ENCODE assay signal across 20 cellular contexts in genomic region chr5:132840313-132840712, GRCh38. TPM values are rescaled to one million over a fixed set of nuclear protein-coding genes. Genes with fewer than 3 reads are reported as not detected.
DNase-seq lines count a peak whose midpoint lies in the region; TF ChIP-seq lines count a peak whose summit lies in the region.
"Had no signal": no experiment of that assay in that cellular context is flagged by ENCODE, and none has a peak within 500 bp of the region (broad histone marks: within the 10 kb centered on the region; RNA-seq: fewer than 3 reads in every experiment).

No MANE protein-coding gene starts in this region.

- no peaks in the 10 kb centered on the region for H3K9me2 ChIP-seq in PC-9 (ENCODE audit: insufficient read depth)

- H3K4me1 ChIP-seq in PC-9 (replicated peaks; ENCODE audit: insufficient read depth): peaks cover 59% of the 10 kb centered on the region
- H3K4me1 ChIP-seq in mesendoderm (ENCODE audit: control insufficient read depth, low read depth, low read length): no peaks in the 10 kb centered on the region
- H3K4me1 ChIP-seq: ascending aorta, tibial artery had no signal

- H2BK5ac ChIP-seq in mesendoderm (ENCODE audit: low read length): no peak overlapping the region

- H3K9me3 ChIP-seq in PC-9 (ENCODE audit: insufficient read depth, low read depth): no peaks in the 10 kb centered on the region
- H3K9me3 ChIP-seq: ascending aorta, MG63, tibial artery had no signal

- H3K27me3 ChIP-seq in PC-9 (ENCODE audit: insufficient read depth, low read depth) (no peaks in the 10 kb centered on the region), mesendoderm (ENCODE audit: insufficient read depth, low read length, poor library complexity) (no peaks in the 10 kb centered on the region)
- H3K27me3 ChIP-seq: ascending aorta, MG63, tibial artery had no signal

- H3K23ac ChIP-seq in mesendoderm (ENCODE audit: low read length): peak overlapping the region; percentile 15

- TF ChIP-seq CTCF in PC-9 (conservative IDR thresholded peaks at IDR 0.05): no peak

- H2AK5ac ChIP-seq in mesendoderm (ENCODE audit: low read length): no peak overlapping the region

- H3K56ac ChIP-seq in mesendoderm (ENCODE audit: low read length): no peak overlapping the region

- H3K9ac ChIP-seq in mesendoderm (ENCODE audit: low read length): no peak overlapping the region

- intact Hi-C loops in PC-9 (cut with micrococcal nuclease; ENCODE audit: unreplicated experiment): no loop called here
- intact Hi-C loops in dendritic cell treated with granulocyte-macrophage colony-stimulating factor and Interleukin-4, amounts not matched to agents 40 ng/mL and 50 ng/mL, for 4 days (cut with micrococcal nuclease): no loop called here

- H3K79me2 ChIP-seq in PC-9 (ENCODE audit: low read depth) (no peaks in the 10 kb centered on the region), mesendoderm (ENCODE audit: control insufficient read depth, insufficient read depth, low read length) (no peaks in the 10 kb centered on the region)

- no peaks in the 10 kb centered on the region for H4K20me1 ChIP-seq in PC-9 (ENCODE audit: insufficient read depth)

- H3K4me3 Mint-ChIP-seq in dendritic cell treated with granulocyte-macrophage colony-stimulating factor and Interleukin-4, amounts not matched to agents 40 ng/mL and 50 ng/mL, for 4 days: no peak overlapping the region
- H3K4me3 Mint-ChIP-seq: GM23338, T-cell had no signal

- H3K4me2 ChIP-seq in PC-9: peak overlapping the region; percentile 54
- H3K4me2 ChIP-seq in mesendoderm (ENCODE audit: low read length): no peak overlapping the region
- H3K4me2 ChIP-seq: GM23338 had no signal

- H3K9me3 Mint-ChIP-seq in dendritic cell treated with granulocyte-macrophage colony-stimulating factor and Interleukin-4, amounts not matched to agents 40 ng/mL and 50 ng/mL, for 4 days: no peaks in the 10 kb centered on the region
- H3K9me3 Mint-ChIP-seq: GM23338, T-cell had no signal

- POLR2A ChIA-PET in PC-9 (lab: Charles Lee; ENCODE audit: unreplicated experiment): interaction anchor here (0.8 kb wide), 1 partner anchor 24 kb away, joined by 4 read pairs; no protein-coding TSS in a partner anchor

- H3K36me3 ChIP-seq in PC-9 (ENCODE audit: low read depth) (no peaks in the 10 kb centered on the region), mesendoderm (ENCODE audit: control insufficient read depth, insufficient read depth, low read length) (no peaks in the 10 kb centered on the region)
- H3K36me3 ChIP-seq: ascending aorta, MG63, tibial artery had no signal

- no TSS peak for BruUV-seq in PC-9 (replicated peaks; lab: Mats Ljungman, UMichigan)

- H2BK120ac ChIP-seq in mesendoderm (ENCODE audit: low read depth, low read length): no peak overlapping the region

- peaks cover 29% of the 10 kb centered on the region for H3K4me1 Mint-ChIP-seq in dendritic cell treated with granulocyte-macrophage colony-stimulating factor and Interleukin-4, amounts not matched to agents 40 ng/mL and 50 ng/mL, for 4 days (ENCODE audit: low read depth)
- H3K4me1 Mint-ChIP-seq: GM23338, T-cell had no signal

- H3K27ac ChIP-seq in PC-9 (peak overlapping the region; percentile 90), mesendoderm (ENCODE audit: low read depth, low read length) (no peak overlapping the region), temporal lobe (ENCODE audit: low read depth, low read length) (peak overlapping the region; percentile 73)
- H3K27ac ChIP-seq: ascending aorta, tibial artery had no signal

- no peak overlapping the region for H4K5ac ChIP-seq in mesendoderm (ENCODE audit: low read length)

- H3K79me1 ChIP-seq in mesendoderm (ENCODE audit: low read length): no peaks in the 10 kb centered on the region

- no peaks in the 10 kb centered on the region for H3K27me3 Mint-ChIP-seq in dendritic cell treated with granulocyte-macrophage colony-stimulating factor and Interleukin-4, amounts not matched to agents 40 ng/mL and 50 ng/mL, for 4 days
- H3K27me3 Mint-ChIP-seq: T-cell had no signal

- peaks cover 53% of the 10 kb centered on the region for H3F3A ChIP-seq in PC-9 (ENCODE audit: insufficient read depth, low read depth)

- peak overlapping the region; percentile 65 for H3K27ac Mint-ChIP-seq in dendritic cell treated with granulocyte-macrophage colony-stimulating factor and Interleukin-4, amounts not matched to agents 40 ng/mL and 50 ng/mL, for 4 days
- H3K27ac Mint-ChIP-seq: GM23338, T-cell had no signal

- H3K4ac ChIP-seq in mesendoderm (ENCODE audit: low read depth, low read length): no peak overlapping the region

- H3K36me3 Mint-ChIP-seq in dendritic cell treated with granulocyte-macrophage colony-stimulating factor and Interleukin-4, amounts not matched to agents 40 ng/mL and 50 ng/mL, for 4 days (ENCODE audit: low read depth): no peaks in the 10 kb centered on the region
- H3K36me3 Mint-ChIP-seq: T-cell had no signal

- DNase-seq in PC-9: no peak
- DNase-seq in mesendoderm: no peak
- DNase-seq in NK-92 (lab: John Stamatoyannopoulos, UW; ENCODE audit: unreplicated experiment): no peak
- no peak for DNase-seq in COLO668 (lab: John Stamatoyannopoulos, UW; ENCODE audit: unreplicated experiment)
- no peak for DNase-seq in COR-L47 (lab: John Stamatoyannopoulos, UW)
- DNase-seq: activated CD4-positive, CD25-positive, alpha-beta regulatory T cell; activated gamma-delta T cell; C1 segment of cervical spinal cord; MG63; NCI-H526 treated with DMSO at 0.1 percent for 48 hours; T-cell; tibial artery had no signal

- CTCF ChIA-PET in PC-9 (lab: Charles Lee): no interaction called here

- H3K18ac ChIP-seq in mesendoderm (ENCODE audit: low read length): no peak overlapping the region

- H4K8ac ChIP-seq in mesendoderm (ENCODE audit: low read depth, low read length): no peak overlapping the region

- H3K4me3 ChIP-seq in PC-9 (no peak overlapping the region), mesendoderm (ENCODE audit: low read length) (no peak overlapping the region)
- H3K4me3 ChIP-seq: ascending aorta, GM23338, MG63, tibial artery had no signal

- H2BK15ac ChIP-seq in mesendoderm (replicated peaks; ENCODE audit: low read depth): no peak overlapping the region

- no peak overlapping the region for H2AFZ ChIP-seq in PC-9

- no CpG with 5 or more reads among the region's 3 CpGs for WGBS in mesendoderm (ENCODE audit: extremely low coverage, insufficient coverage, low lambda C conversion rate)

RNA-seq across cellular contexts. Expression of gene SHROOM1, which starts 9.9 kb away (rescaled TPM):
- total RNA-seq in PC-9 (2021) (23.3 and 23.5 TPM in 2 replicates), temporal lobe (2.2 TPM)
- polyA plus RNA-seq in mesendoderm (2013, experiment 1 of 2): 1.6 TPM
- polyA plus RNA-seq in mesendoderm (2013, experiment 2 of 2): 1.8 TPM

RNA-seq across cellular contexts. Expression of gene GDF9, which starts 26.0 kb away (rescaled TPM):
- total RNA-seq in PC-9 (2021) (0.73 and 1.4 TPM in 2 replicates), temporal lobe (0.98 TPM)
- polyA plus RNA-seq in mesendoderm (2013, experiment 1 of 2): 0.14 TPM
- polyA plus RNA-seq in mesendoderm (2013, experiment 2 of 2): 0.10 TPM
- total RNA-seq: ascending aorta had no signal

RNA-seq across cellular contexts. Expression of gene UQCRQ, which starts 26.1 kb away (rescaled TPM):
- total RNA-seq in PC-9 (2021): 414 and 446 TPM in 2 replicates
- 559 TPM for polyA plus RNA-seq in mesendoderm (2013, experiment 1 of 2)
- 561 TPM for polyA plus RNA-seq in mesendoderm (2013, experiment 2 of 2)
- 76.2 TPM for total RNA-seq in temporal lobe

RNA-seq across cellular contexts. Expression of gene SOWAHA, which starts 27.2 kb away (rescaled TPM):
- total RNA-seq in PC-9 (2021) (not detected in 2 replicates), temporal lobe (4.7 TPM)
- polyA plus RNA-seq in mesendoderm (2013, experiment 1 of 2): 0.04 TPM
- polyA plus RNA-seq in mesendoderm (2013, experiment 2 of 2): 0.01 TPM
- total RNA-seq: ascending aorta, dermis microvascular lymphatic vessel endothelial cell, HT1080, mononuclear cell, posterior vena cava, T-cell had no signal

RNA-seq across cellular contexts. Expression of gene LEAP2, which starts 33.2 kb away (rescaled TPM):
- total RNA-seq in PC-9 (2021) (4.4 and 4.5 TPM in 2 replicates), temporal lobe (0.74 TPM)
- polyA plus RNA-seq in mesendoderm (2013, experiment 1 of 2): 1.1 TPM
- polyA plus RNA-seq in mesendoderm (2013, experiment 2 of 2): 0.85 TPM
